ENCODE assay signal across 10 cellular contexts in genomic region chr3:12046406-12046805, GRCh38. TPM values are rescaled to one million over a fixed set of nuclear protein-coding genes. Genes with fewer than 3 reads are reported as not detected.
DNase-seq lines count a peak whose midpoint lies in the region; TF ChIP-seq lines count a peak whose summit lies in the region.
"Had no signal": no experiment of that assay in that cellular context is flagged by ENCODE, and none has a peak within 500 bp of the region (broad histone marks: within the 10 kb centered on the region; RNA-seq: fewer than 3 reads in every experiment).

No MANE protein-coding gene starts in this region.

- no peak overlapping the region for H3K27ac Mint-ChIP-seq in progenitor cell of endocrine pancreas
- H3K27ac Mint-ChIP-seq: B cell; stimulated activated memory B cell treated with anti-CD40 and anti-IgM and Interleukin-4, amounts not matched to agents 10 μg/mL and 1 μg/mL and 100 μg/mL, for 72 hours had no signal

- TF ChIP-seq CTCF in progenitor cell of endocrine pancreas (IDR thresholded peaks at IDR 0.05; ENCODE audit: unreplicated experiment), result peak; percentile 30

- no peaks in the 10 kb centered on the region for H3K4me1 Mint-ChIP-seq in progenitor cell of endocrine pancreas (ENCODE audit: low read depth)
- H3K4me1 Mint-ChIP-seq: B cell; stimulated activated memory B cell treated with anti-CD40 and anti-IgM and Interleukin-4, amounts not matched to agents 10 μg/mL and 1 μg/mL and 100 μg/mL, for 72 hours had no signal

- no peak overlapping the region for H3K4me3 Mint-ChIP-seq in progenitor cell of endocrine pancreas (ENCODE audit: low read depth)
- H3K4me3 Mint-ChIP-seq: B cell; stimulated activated memory B cell treated with anti-CD40 and anti-IgM and Interleukin-4, amounts not matched to agents 10 μg/mL and 1 μg/mL and 100 μg/mL, for 72 hours had no signal

- H3K9me3 Mint-ChIP-seq in progenitor cell of endocrine pancreas (ENCODE audit: low read depth), result no peaks in the 10 kb centered on the region
- H3K9me3 Mint-ChIP-seq: stimulated activated memory B cell treated with anti-CD40 and anti-IgM and Interleukin-4, amounts not matched to agents 10 μg/mL and 1 μg/mL and 100 μg/mL, for 72 hours had no signal

- DNase-seq in NCI-H2196 (lab: John Stamatoyannopoulos, UW; ENCODE audit: unreplicated experiment) (peak; percentile 14), NCI-H2196 treated with DMSO at 0.1 percent for 48 hours (lab: John Stamatoyannopoulos, UW; ENCODE audit: unreplicated experiment) (no peak), NCI-H2227 (lab: John Stamatoyannopoulos, UW; ENCODE audit: unreplicated experiment) (peak; percentile 38), cerebellum (ENCODE audit: low spot score) (peak; percentile 64), progenitor cell of endocrine pancreas (ENCODE audit: low spot score, unreplicated experiment) (no peak), dedifferentiated amniotic fluid mesenchymal stem cell (ENCODE audit: extremely low spot score) (no peak), 8988T (no peak)
- DNase-seq in stimulated activated CD4-positive, alpha-beta T cell treated with anti-CD3 and anti-CD28 coated beads, Interleukin-1b, Interleukin-23, amount 100 ng/mL, for 48 hours, result no peak

- no peaks in the 10 kb centered on the region for H3K36me3 Mint-ChIP-seq in progenitor cell of endocrine pancreas (ENCODE audit: insufficient read depth)
- H3K36me3 Mint-ChIP-seq: stimulated activated memory B cell treated with anti-CD40 and anti-IgM and Interleukin-4, amounts not matched to agents 10 μg/mL and 1 μg/mL and 100 μg/mL, for 72 hours had no signal

- no peaks in the 10 kb centered on the region for H3K27me3 Mint-ChIP-seq in progenitor cell of endocrine pancreas

RNA-seq across cellular contexts. Expression of gene SYN2, which starts 42.2 kb away (rescaled TPM):
- total RNA-seq in cerebellum, result 22.3 TPM
- total RNA-seq in progenitor cell of endocrine pancreas, result 0.96 and 1.4 TPM in 2 replicates
- total RNA-seq: B cell had no signal

Comparison
In these comparisons a context has a peak if more than half of its experiments do, and no peak if none do; other contexts are left out.
1. DNase-seq: peak in NCI-H2196 (single experiment), NCI-H2227 (single experiment) and cerebellum (single experiment); none in NCI-H2196 treated with DMSO at 0.1 percent for 48 hours (single experiment), progenitor cell of endocrine pancreas (single experiment), dedifferentiated amniotic fluid mesenchymal stem cell (single experiment), 8988T (single experiment) and stimulated activated CD4-positive, alpha-beta T cell treated with anti-CD3 and anti-CD28 coated beads, Interleukin-1b, Interleukin-23, amount 100 ng/mL, for 48 hours (single experiment).